Comparison of ENCODE assay signal across 8 cellular contexts in genomic region chr22:45672564-45673481, GRCh38. TPM values are rescaled to one million over a fixed set of nuclear protein-coding genes. Genes with fewer than 3 reads are reported as not detected.
DNase-seq lines count a peak whose midpoint lies in the region; ATAC-seq and TF ChIP-seq lines count a peak whose summit lies in the region.

No MANE protein-coding gene starts in this region.

- no peaks in the 10 kb centered on the region for H3K9me2 ChIP-seq in PC-3 (replicated peaks; ENCODE audit: low read length)

- peak overlapping the region; percentile 96 for H3K4me2 ChIP-seq in PC-3 (ENCODE audit: low read length)

- H3K4me1 ChIP-seq in PC-3 (ENCODE audit: insufficient read depth, low read length) (peaks cover 28% of the 10 kb centered on the region), endocrine pancreas (ENCODE audit: control insufficient read depth, insufficient read depth, low read length) (peaks cover 8% of the 10 kb centered on the region)

- no peaks in the 10 kb centered on the region for H3K9me3 Mint-ChIP-seq in nephron

- H3K4me3 ChIP-seq in PC-3 (ENCODE audit: low read length): peak overlapping the region; percentile 79
- peak overlapping the region; percentile 58 for H3K4me3 ChIP-seq in endocrine pancreas (ENCODE audit: control insufficient read depth, insufficient read depth, low read length)

- no peaks in the 10 kb centered on the region for H3K9me3 ChIP-seq in PC-3 (ENCODE audit: low read length)
- no peaks in the 10 kb centered on the region for H3K9me3 ChIP-seq in endocrine pancreas (ENCODE audit: control insufficient read depth, low read length)

- H3K79me2 ChIP-seq in PC-3 (ENCODE audit: low read length): peaks cover 57% of the 10 kb centered on the region

- peaks cover under 1% of the 10 kb centered on the region for H3F3A ChIP-seq in PC-3 (ENCODE audit: low read length, unreplicated experiment)

- ATAC-seq in GM19023 (IDR thresholded peaks at IDR 0.05; ENCODE audit: unreplicated experiment) (peak; percentile 13), PC-3 (peak; percentile 47), GM21367 (IDR thresholded peaks at IDR 0.05; ENCODE audit: unreplicated experiment) (no peak), HG02840 (IDR thresholded peaks at IDR 0.05; ENCODE audit: low FRiP score, unreplicated experiment) (no peak)

- TSS peak; percentile 46 for BruUV-seq in PC-3 (replicated peaks; lab: Mats Ljungman, UMichigan)

- TF ChIP-seq CTCF in PC-3 (conservative IDR thresholded peaks at IDR 0.05; ENCODE audit: low read depth, low read length) (no peak), nephron (IDR thresholded peaks at IDR 0.05; ENCODE audit: unreplicated experiment in 3 of 3) (no peak)

- POLR2A ChIA-PET in PC-3 (lab: Charles Lee; ENCODE audit: unreplicated experiment): no interaction called here

- peak overlapping the region; percentile 90 to 95 (median 93) for H3K4me3 Mint-ChIP-seq in nephron

- H3K36me3 ChIP-seq in PC-3 (ENCODE audit: low read depth, low read length) (peaks cover 7% of the 10 kb centered on the region; the same call in 1 of the 2 replicates), endocrine pancreas (ENCODE audit: control insufficient read depth, insufficient read depth, low read length) (no peaks in the 10 kb centered on the region)

- peaks cover 4% of the 10 kb centered on the region for H3K36me3 Mint-ChIP-seq in nephron (ENCODE audit: low read depth)

- peaks cover 40% of the 10 kb centered on the region for H3K4me1 Mint-ChIP-seq in nephron

- H3K27me3 ChIP-seq in PC-3 (ENCODE audit: low read length): no peaks in the 10 kb centered on the region
- no peaks in the 10 kb centered on the region for H3K27me3 ChIP-seq in endocrine pancreas (ENCODE audit: control insufficient read depth, insufficient read depth, low read length)

- no peaks in the 10 kb centered on the region for H3K27me3 Mint-ChIP-seq in nephron (ENCODE audit: low read depth)

- DNase-seq in PC-3 (no peak), ureter (ENCODE audit: low spot score) (no peak), NCI-H345 (lab: John Stamatoyannopoulos, UW) (no peak)

- H3K27ac ChIP-seq in PC-3 (ENCODE audit: low read length): peak overlapping the region; percentile 76

- intact Hi-C loops in PC-3 (cut with micrococcal nuclease): no loop called here

- 0 out of 2 replicates have a peak, but pooled peaks cover 3% of the 10 kb centered on the region for H4K20me1 ChIP-seq in PC-3 (ENCODE audit: low read length)

- CTCF ChIA-PET in PC-3 (lab: Charles Lee): no interaction called here

- H2AFZ ChIP-seq in PC-3 (ENCODE audit: low read length): no peak overlapping the region; the same call in 1 of the 2 replicates

- peak overlapping the region; percentile 11 to 93 (median 58) for H3K27ac Mint-ChIP-seq in nephron

- H3K9ac ChIP-seq in PC-3 (ENCODE audit: low read length): peak overlapping the region; percentile 95
- H3K9ac ChIP-seq in endocrine pancreas (ENCODE audit: control insufficient read depth, insufficient read depth, low read length): peak overlapping the region; percentile 97

RNA-seq across cellular contexts. Expression of gene ATXN10, which starts 1.2 kb away (rescaled TPM):
- 40.6 and 56.3 TPM in 2 replicates for total RNA-seq in PC-3 (2014; rRNA removed)
- total RNA-seq in ureter: 193 TPM

Comparison
In these comparisons a context has a peak if more than half of its experiments do, and no peak if none do; other contexts are left out.
1. ATAC-seq: peak in GM19023 (single experiment) and PC-3 (single experiment); none in GM21367 (single experiment) and HG02840 (single experiment).